In the genomic region with DNA sequence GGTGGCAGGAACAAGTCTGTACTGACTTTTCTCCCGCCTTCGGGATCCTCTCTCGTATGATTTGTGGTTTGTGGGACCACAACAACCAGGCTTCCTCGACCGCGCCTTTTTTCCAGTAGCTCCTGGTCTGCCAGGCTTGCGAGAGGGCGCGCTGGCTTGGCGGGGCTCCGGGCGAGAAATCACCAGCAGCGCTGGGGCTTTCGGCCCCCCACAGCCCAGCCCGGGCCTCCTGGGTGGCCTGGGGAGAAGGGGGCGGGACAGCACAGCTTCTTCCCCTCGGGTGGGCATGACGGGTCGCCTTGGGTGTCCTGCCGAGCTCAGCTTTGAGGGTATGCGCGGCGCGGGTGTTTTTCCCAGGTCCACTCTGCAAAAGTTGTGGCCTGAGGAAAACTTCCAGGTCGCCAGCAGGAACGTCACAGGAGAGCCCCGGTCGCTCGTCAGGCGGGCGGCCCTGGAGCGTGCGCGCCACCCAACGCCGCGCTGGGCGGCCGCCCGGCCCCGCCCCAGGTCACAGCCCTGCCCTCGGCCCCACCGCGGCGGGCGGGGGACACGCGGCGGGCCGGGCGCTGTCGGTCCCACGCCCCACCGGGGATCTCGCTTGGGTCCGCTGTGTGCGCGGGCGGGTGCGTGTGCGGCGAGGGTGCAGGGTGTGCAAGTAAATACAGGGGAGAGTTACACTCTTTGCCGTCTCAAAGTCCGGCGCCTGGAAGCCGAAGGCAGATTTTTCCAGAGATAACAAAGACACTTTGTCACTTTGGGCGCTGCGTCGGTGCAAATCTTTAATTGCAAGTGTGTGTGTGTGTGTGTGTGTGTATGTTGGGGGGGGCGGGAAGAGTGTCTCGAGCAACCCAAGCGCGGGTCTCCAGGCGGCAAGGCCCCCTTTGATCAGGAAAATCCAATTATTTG, we compare ENCODE assay signal across 1 cellular context.
A peak's percentile ranks its signal among the peaks of the same experiment; 100 is the strongest.
TF ChIP-seq lines count a peak whose summit lies in the region.

No MANE protein-coding gene starts in this region.

TF ChIP-seq in HepG2, 621 proteins besides CTCF, POLR2A, EP300 and RAD21 (continued from another document and continues in another):
- TF ChIP-seq, protein P1, sequence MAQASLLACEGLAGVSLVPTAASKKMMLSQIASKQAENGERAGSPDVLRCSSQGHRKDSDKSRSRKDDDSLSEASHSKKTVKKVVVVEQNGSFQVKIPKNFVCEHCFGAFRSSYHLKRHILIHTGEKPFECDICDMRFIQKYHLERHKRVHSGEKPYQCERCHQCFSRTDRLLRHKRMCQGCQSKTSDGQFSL (CRISPR knock-in tag; IDR thresholded peaks at IDR 0.05) = peak; percentile 83; the same call in 1 of the 2 replicates
- TF ChIP-seq, protein P2, sequence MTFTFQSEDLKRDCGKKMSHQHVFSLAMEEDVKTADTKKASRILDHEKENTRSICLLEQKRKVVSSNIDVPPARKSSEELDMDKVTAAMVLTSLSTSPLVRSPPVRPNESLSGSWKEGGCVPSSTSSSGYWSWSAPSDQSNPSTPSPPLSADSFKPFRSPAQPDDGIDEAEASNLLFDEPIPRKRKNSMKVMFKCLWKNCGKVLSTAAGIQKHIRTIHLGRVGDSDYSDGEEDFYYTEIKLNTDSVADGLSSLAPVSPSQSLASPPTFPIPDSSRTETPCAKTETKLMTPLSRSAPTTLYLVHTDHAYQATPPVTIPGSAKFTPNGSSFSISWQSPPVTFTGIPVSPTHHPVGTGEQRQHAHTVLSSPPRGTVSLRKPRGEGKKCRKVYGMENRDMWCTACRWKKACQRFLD (CRISPR knock-in tag; IDR thresholded peaks at IDR 0.05; ENCODE audit: borderline replicate concordance) = no peak
- TF ChIP-seq, protein P3, sequence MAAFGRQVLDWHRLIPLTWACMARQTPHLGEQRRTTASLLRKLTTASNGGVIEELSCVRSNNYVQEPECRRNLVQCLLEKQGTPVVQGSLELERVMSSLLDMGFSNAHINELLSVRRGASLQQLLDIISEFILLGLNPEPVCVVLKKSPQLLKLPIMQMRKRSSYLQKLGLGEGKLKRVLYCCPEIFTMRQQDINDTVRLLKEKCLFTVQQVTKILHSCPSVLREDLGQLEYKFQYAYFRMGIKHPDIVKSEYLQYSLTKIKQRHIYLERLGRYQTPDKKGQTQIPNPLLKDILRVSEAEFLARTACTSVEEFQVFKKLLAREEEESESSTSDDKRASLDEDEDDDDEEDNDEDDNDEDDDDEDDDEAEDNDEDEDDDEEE (CRISPR knock-in tag; IDR thresholded peaks at IDR 0.05) = peak; percentile 11; the same call in 1 of the 2 replicates
- TF ChIP-seq ZNF672 (CRISPR knock-in tag; IDR thresholded peaks at IDR 0.05) = no peak; the same call in 1 of the 2 replicates
- TF ChIP-seq, protein P4, sequence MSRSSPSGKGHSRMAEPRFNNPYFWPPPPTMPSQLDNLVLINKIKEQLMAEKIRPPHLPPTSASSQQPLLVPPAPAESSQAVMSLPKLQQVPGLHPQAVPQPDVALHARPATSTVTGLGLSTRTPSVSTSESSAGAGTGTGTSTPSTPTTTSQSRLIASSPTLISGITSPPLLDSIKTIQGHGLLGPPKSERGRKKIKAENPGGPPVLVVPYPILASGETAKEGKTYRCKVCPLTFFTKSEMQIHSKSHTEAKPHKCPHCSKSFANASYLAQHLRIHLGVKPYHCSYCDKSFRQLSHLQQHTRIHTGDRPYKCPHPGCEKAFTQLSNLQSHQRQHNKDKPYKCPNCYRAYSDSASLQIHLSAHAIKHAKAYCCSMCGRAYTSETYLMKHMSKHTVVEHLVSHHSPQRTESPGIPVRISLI (CRISPR knock-in tag; IDR thresholded peaks at IDR 0.05; ENCODE audit: borderline replicate concordance) = no peak
- TF ChIP-seq KDM4B (CRISPR knock-in tag; IDR thresholded peaks at IDR 0.05) = no peak
- TF ChIP-seq IKZF4 (CRISPR knock-in tag; IDR thresholded peaks at IDR 0.05; ENCODE audit: borderline replicate concordance, low read depth, not compliant biosample characterization) = peak; percentile 93
- TF ChIP-seq MXI1 (IDR thresholded peaks at IDR 0.05; ENCODE audit: borderline replicate concordance, low read depth, low read length) = peak; percentile 39; the same call in 2 of the 3 replicates
- no peak for TF ChIP-seq ZNF598 (CRISPR knock-in tag; IDR thresholded peaks at IDR 0.05; ENCODE audit: borderline replicate concordance)
- TF ChIP-seq MATR3 (CRISPR knock-in tag; IDR thresholded peaks at IDR 0.05) = no peak
- no peak for TF ChIP-seq PRPF4 (IDR thresholded peaks at IDR 0.05; ENCODE audit: low read depth, low read length, poor library complexity, severe bottlenecking)
- TF ChIP-seq, protein P5, sequence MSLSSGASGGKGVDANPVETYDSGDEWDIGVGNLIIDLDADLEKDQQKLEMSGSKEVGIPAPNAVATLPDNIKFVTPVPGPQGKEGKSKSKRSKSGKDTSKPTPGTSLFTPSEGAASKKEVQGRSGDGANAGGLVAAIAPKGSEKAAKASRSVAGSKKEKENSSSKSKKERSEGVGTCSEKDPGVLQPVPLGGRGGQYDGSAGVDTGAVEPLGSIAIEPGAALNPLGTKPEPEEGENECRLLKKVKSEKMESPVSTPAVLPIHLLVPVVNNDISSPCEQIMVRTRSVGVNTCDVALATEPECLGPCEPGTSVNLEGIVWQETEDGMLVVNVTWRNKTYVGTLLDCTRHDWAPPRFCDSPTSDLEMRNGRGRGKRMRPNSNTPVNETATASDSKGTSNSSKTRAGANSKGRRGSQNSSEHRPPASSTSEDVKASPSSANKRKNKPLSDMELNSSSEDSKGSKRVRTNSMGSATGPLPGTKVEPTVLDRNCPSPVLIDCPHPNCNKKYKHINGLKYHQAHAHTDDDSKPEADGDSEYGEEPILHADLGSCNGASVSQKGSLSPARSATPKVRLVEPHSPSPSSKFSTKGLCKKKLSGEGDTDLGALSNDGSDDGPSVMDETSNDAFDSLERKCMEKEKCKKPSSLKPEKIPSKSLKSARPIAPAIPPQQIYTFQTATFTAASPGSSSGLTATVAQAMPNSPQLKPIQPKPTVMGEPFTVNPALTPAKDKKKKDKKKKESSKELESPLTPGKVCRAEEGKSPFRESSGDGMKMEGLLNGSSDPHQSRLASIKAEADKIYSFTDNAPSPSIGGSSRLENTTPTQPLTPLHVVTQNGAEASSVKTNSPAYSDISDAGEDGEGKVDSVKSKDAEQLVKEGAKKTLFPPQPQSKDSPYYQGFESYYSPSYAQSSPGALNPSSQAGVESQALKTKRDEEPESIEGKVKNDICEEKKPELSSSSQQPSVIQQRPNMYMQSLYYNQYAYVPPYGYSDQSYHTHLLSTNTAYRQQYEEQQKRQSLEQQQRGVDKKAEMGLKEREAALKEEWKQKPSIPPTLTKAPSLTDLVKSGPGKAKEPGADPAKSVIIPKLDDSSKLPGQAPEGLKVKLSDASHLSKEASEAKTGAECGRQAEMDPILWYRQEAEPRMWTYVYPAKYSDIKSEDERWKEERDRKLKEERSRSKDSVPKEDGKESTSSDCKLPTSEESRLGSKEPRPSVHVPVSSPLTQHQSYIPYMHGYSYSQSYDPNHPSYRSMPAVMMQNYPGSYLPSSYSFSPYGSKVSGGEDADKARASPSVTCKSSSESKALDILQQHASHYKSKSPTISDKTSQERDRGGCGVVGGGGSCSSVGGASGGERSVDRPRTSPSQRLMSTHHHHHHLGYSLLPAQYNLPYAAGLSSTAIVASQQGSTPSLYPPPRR (CRISPR knock-in tag; IDR thresholded peaks at IDR 0.05; ENCODE audit: borderline replicate concordance) = no peak; the same call in 1 of the 2 replicates
- peak; percentile 3 for TF ChIP-seq ERF (CRISPR knock-in tag; IDR thresholded peaks at IDR 0.05)
- TF ChIP-seq ZNF761 (CRISPR knock-in tag; conservative IDR thresholded peaks at IDR 0.05) = peak; percentile 44; the same call in 1 of the 2 replicates
- TF ChIP-seq BORCS8-MEF2B (CRISPR knock-in tag; IDR thresholded peaks at IDR 0.05) = no peak
- TF ChIP-seq CBX1 (IDR thresholded peaks at IDR 0.05; ENCODE audit: low read depth) = no peak
- no peak for TF ChIP-seq GABPA (IDR thresholded peaks at IDR 0.05; ENCODE audit: low read depth, low read length)
- peak; percentile 32 for TF ChIP-seq GABPA (CRISPR knock-in tag; IDR thresholded peaks at IDR 0.05; ENCODE audit: low read depth)
- peak; percentile 3; the same call in 1 of the 2 replicates for TF ChIP-seq ZNF841 (CRISPR knock-in tag; IDR thresholded peaks at IDR 0.05; ENCODE audit: borderline replicate concordance)
- TF ChIP-seq ZNF337 (CRISPR knock-in tag; IDR thresholded peaks at IDR 0.05; ENCODE audit: borderline replicate concordance, low read depth) = no peak; the same call in 1 of the 2 replicates
- TF ChIP-seq, protein P6, sequence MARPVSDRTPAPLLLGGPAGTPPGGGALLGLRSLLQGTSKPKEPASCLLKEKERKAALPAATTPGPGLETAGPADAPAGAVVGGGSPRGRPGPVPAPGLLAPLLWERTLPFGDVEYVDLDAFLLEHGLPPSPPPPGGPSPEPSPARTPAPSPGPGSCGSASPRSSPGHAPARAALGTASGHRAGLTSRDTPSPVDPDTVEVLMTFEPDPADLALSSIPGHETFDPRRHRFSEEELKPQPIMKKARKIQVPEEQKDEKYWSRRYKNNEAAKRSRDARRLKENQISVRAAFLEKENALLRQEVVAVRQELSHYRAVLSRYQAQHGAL (CRISPR knock-in tag; IDR thresholded peaks at IDR 0.05; ENCODE audit: not compliant biosample characterization) = peak; percentile 72
- no peak; the same call in 1 of the 2 replicates for TF ChIP-seq ZNF335 (CRISPR knock-in tag; IDR thresholded peaks at IDR 0.05)
- TF ChIP-seq, protein P7, sequence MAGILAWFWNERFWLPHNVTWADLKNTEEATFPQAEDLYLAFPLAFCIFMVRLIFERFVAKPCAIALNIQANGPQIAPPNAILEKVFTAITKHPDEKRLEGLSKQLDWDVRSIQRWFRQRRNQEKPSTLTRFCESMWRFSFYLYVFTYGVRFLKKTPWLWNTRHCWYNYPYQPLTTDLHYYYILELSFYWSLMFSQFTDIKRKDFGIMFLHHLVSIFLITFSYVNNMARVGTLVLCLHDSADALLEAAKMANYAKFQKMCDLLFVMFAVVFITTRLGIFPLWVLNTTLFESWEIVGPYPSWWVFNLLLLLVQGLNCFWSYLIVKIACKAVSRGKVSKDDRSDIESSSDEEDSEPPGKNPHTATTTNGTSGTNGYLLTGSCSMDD (CRISPR knock-in tag; IDR thresholded peaks at IDR 0.05) = no peak
- TF ChIP-seq, protein P8, sequence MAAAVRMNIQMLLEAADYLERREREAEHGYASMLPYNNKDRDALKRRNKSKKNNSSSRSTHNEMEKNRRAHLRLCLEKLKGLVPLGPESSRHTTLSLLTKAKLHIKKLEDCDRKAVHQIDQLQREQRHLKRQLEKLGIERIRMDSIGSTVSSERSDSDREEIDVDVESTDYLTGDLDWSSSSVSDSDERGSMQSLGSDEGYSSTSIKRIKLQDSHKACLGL (CRISPR knock-in tag; IDR thresholded peaks at IDR 0.05) = peak; percentile 81
- TF ChIP-seq RFX3 (CRISPR knock-in tag; IDR thresholded peaks at IDR 0.05) = no peak
- TF ChIP-seq RFXANK (CRISPR knock-in tag; IDR thresholded peaks at IDR 0.05) = no peak
- TF ChIP-seq CAMTA2 (CRISPR knock-in tag; IDR thresholded peaks at IDR 0.05; ENCODE audit: borderline replicate concordance) = peak; percentile 58; the same call in 1 of the 2 replicates
- TF ChIP-seq, protein P9, sequence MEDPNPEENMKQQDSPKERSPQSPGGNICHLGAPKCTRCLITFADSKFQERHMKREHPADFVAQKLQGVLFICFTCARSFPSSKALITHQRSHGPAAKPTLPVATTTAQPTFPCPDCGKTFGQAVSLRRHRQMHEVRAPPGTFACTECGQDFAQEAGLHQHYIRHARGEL (CRISPR knock-in tag; IDR thresholded peaks at IDR 0.05) = 0 out of 2 replicates have a peak, but pooled peaks have one; percentile 51
- TF ChIP-seq TCF7L2 (IDR thresholded peaks at IDR 0.05; ENCODE audit: low read depth, low read length) = no peak
- no peak for TF ChIP-seq ZNF230 (CRISPR knock-in tag; IDR thresholded peaks at IDR 0.05)
- TF ChIP-seq, protein P10, sequence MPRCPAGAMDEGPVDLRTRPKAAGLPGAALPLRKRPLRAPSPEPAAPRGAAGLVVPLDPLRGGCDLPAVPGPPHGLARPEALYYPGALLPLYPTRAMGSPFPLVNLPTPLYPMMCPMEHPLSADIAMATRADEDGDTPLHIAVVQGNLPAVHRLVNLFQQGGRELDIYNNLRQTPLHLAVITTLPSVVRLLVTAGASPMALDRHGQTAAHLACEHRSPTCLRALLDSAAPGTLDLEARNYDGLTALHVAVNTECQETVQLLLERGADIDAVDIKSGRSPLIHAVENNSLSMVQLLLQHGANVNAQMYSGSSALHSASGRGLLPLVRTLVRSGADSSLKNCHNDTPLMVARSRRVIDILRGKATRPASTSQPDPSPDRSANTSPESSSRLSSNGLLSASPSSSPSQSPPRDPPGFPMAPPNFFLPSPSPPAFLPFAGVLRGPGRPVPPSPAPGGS (CRISPR knock-in tag; IDR thresholded peaks at IDR 0.05) = peak; percentile 64
- peak; percentile 99 for TF ChIP-seq ZMAT3 (CRISPR knock-in tag; conservative IDR thresholded peaks at IDR 0.05)
- TF ChIP-seq NR2F6 (IDR thresholded peaks at IDR 0.05) = no peak
- peak; percentile 54 for TF ChIP-seq NR2F6 (CRISPR knock-in tag; IDR thresholded peaks at IDR 0.05)
- TF ChIP-seq ZNF550 (CRISPR knock-in tag; IDR thresholded peaks at IDR 0.05; ENCODE audit: borderline replicate concordance) = no peak
- TF ChIP-seq THAP11 (CRISPR knock-in tag; IDR thresholded peaks at IDR 0.05) = no peak; the same call in 1 of the 2 replicates
- TF ChIP-seq PAF1 (CRISPR knock-in tag; IDR thresholded peaks at IDR 0.05) = peak; percentile 36; the same call in 1 of the 2 replicates
- 0 out of 2 replicates have a peak, but pooled peaks have one; percentile 3 for TF ChIP-seq FOSL2 (CRISPR knock-in tag; IDR thresholded peaks at IDR 0.05)
- TF ChIP-seq ZC3H13 (CRISPR knock-in tag; IDR thresholded peaks at IDR 0.05) = no peak; the same call in 1 of the 2 replicates
- TF ChIP-seq IRX3 (CRISPR knock-in tag; IDR thresholded peaks at IDR 0.05; ENCODE audit: borderline replicate concordance, low read depth) = no peak
- TF ChIP-seq ZNF619 (CRISPR knock-in tag; IDR thresholded peaks at IDR 0.05) = no peak; the same call in 1 of the 2 replicates
- TF ChIP-seq, protein P11, sequence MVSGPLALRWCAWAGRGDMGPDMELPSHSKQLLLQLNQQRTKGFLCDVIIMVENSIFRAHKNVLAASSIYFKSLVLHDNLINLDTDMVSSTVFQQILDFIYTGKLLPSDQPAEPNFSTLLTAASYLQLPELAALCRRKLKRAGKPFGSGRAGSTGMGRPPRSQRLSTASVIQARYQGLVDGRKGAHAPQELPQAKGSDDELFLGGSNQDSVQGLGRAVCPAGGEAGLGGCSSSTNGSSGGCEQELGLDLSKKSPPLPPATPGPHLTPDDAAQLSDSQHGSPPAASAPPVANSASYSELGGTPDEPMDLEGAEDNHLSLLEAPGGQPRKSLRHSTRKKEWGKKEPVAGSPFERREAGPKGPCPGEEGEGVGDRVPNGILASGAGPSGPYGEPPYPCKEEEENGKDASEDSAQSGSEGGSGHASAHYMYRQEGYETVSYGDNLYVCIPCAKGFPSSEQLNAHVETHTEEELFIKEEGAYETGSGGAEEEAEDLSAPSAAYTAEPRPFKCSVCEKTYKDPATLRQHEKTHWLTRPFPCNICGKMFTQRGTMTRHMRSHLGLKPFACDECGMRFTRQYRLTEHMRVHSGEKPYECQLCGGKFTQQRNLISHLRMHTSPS (CRISPR knock-in tag; IDR thresholded peaks at IDR 0.05; ENCODE audit: low read depth) = no peak; the same call in 1 of the 2 replicates
- TF ChIP-seq KDM1A (CRISPR knock-in tag; IDR thresholded peaks at IDR 0.05) = peak; percentile 67; the same call in 1 of the 2 replicates
- TF ChIP-seq, protein P12, sequence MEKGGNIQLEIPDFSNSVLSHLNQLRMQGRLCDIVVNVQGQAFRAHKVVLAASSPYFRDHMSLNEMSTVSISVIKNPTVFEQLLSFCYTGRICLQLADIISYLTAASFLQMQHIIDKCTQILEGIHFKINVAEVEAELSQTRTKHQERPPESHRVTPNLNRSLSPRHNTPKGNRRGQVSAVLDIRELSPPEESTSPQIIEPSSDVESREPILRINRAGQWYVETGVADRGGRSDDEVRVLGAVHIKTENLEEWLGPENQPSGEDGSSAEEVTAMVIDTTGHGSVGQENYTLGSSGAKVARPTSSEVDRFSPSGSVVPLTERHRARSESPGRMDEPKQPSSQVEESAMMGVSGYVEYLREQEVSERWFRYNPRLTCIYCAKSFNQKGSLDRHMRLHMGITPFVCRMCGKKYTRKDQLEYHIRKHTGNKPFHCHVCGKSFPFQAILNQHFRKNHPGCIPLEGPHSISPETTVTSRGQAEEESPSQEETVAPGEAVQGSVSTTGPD (CRISPR knock-in tag; IDR thresholded peaks at IDR 0.05) = no peak
